33 cellular contexts compared by ENCODE assay signal in genomic region chr3:27500986-27501385, GRCh38.
"Had no signal": no experiment of that assay in that cellular context is flagged by ENCODE, and none has a peak within 500 bp of the region (broad histone marks: within the 10 kb centered on the region; RNA-seq: fewer than 3 reads in every experiment).

No MANE protein-coding gene starts in this region.

- FAIRE-seq: astrocyte, TTC549 had no signal

- H3K9me3 ChIP-seq: adrenal gland, body of pancreas, breast epithelium had no signal

- H3K27ac ChIP-seq: adrenal gland, body of pancreas, brain microvascular endothelial cell, breast epithelium, VCaP had no signal

- ATAC-seq: activated CD8-positive, alpha-beta T cell treated with anti-CD3 and anti-CD28 coated beads for 36 hours; activated naive CD4-positive, alpha-beta T cell treated with anti-CD3 and anti-CD28 coated beads, Interleukin-2, amount 50 U/mL, for 72 hours; activated T-cell treated with anti-CD3 and anti-CD28 coated beads, Interleukin-2, amount 50 U/mL, for 4 hours; activated T-cell treated with anti-CD3 and anti-CD28 coated beads, Interleukin-2, amount 50 U/mL, for 72 hours; activated T-helper 17 cell treated with anti-CD3 and anti-CD28 coated beads, Interleukin-2, amount 50 U/mL, for 72 hours; body of pancreas had no signal

- H3K36me3 ChIP-seq: adrenal gland, brain microvascular endothelial cell, breast epithelium had no signal

- H3K4me1 ChIP-seq: adrenal gland, body of pancreas, breast epithelium had no signal

- H3K4me3 ChIP-seq: adrenal gland, body of pancreas, breast epithelium had no signal

- H3K27me3 ChIP-seq: adrenal gland, body of pancreas, brain microvascular endothelial cell, breast epithelium had no signal

- DNase-seq: activated B cell treated with CpG ODN at 0.5 μM for 24 hours; activated CD4-positive, alpha-beta memory T cell treated with anti-CD3 and anti-CD28 coated beads for 36 hours; activated CD4-positive, alpha-beta T cell treated with anti-CD3 and anti-CD28 coated beads for 4 hours; activated CD4-positive, alpha-beta T cell treated with anti-CD3 and anti-CD28 coated beads, Interleukin-2, amount 10 ng/mL, durations not matched to agents 24 days and 14 days; activated CD4-positive, alpha-beta T cell treated with anti-CD3 and anti-CD28 coated beads, Interleukin-2, amount 50 U/mL, for 1 hour; activated CD4-positive, alpha-beta T cell treated with anti-CD3 and anti-CD28 coated beads, Interleukin-2, amount 50 U/mL, for 4 hours; activated CD4-positive, CD25-positive, alpha-beta regulatory T cell treated with anti-CD3 and anti-CD28 coated beads, Interleukin-2, amount 50 U/mL, for 72 hours; activated CD8-positive, alpha-beta memory T cell treated with anti-CD3 and anti-CD28 coated beads, Interleukin-2, amount 50 U/mL, for 4 hours; activated CD8-positive, alpha-beta T cell treated with anti-CD3 and anti-CD28 coated beads for 36 hours; activated effector memory CD4-positive, alpha-beta T cell treated with anti-CD3 and anti-CD28 coated beads, Interleukin-2, amount 50 U/mL, for 16 hours; activated gamma-delta T cell treated with Interleukin-2 at 50 U/mL for 16 hours; activated naive CD4-positive, alpha-beta T cell; activated naive CD4-positive, alpha-beta T cell treated with anti-CD3 and anti-CD28 coated beads for 36 hours; activated naive CD4-positive, alpha-beta T cell treated with anti-CD3 and anti-CD28 coated beads, Interleukin-2, amount 50 U/mL, for 16 hours; activated naive CD8-positive, alpha-beta T cell treated with anti-CD3 and anti-CD28 coated beads for 36 hours; activated T-cell treated with anti-CD3 and anti-CD28 coated beads for 4 hours; activated T-cell treated with anti-CD3 and anti-CD28 coated beads, Interleukin-2, amount 50 U/mL, for 1 hour; activated T-cell treated with anti-CD3 and anti-CD28 coated beads, Interleukin-2, amount 50 U/mL, for 4 hours; activated T-cell treated with anti-CD3 and anti-CD28 coated beads, Interleukin-2, amount 50 U/mL, for 72 hours; adrenal gland; amniotic stem cell; aorta; body of pancreas; brain microvascular endothelial cell; central memory CD4-positive, alpha-beta T cell; T-helper 2 cell; T-helper 9 cell had no signal
